In the genomic region with DNA sequence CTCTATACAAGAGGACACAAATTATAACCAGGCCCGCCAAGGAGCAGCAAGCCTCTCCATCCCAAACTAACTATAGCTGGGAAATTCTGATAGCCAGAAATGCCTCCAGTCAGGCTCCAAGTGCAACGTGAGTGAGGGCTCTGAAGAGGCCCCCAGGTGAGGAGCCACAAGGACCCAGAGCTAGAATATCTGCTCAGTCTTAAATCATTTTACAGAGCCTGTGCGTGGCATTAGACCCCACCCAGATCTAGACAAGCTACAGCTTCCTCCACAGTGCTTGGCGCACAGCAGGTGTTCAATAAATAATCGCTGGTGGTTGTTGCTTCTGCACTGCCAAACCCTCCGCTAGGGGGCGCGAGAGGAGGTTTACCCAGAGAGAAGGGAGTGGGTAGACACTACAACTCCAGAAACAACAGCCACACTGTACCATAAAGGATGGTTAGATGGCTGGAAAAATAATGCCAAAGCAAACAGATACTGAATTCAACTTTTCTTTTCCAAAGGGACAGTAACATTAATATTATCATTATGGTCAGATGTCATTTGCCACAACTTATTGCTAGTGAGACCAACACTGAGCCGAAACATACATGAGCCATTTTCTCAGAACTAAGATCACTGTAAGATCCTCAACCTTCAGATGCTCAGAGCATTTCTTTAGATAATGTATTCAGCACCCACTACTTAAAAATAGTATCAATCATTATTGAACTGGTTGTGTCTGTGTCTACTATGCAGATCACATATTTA, we compare ENCODE assay signal across 9 cellular contexts. TPM values are rescaled to one million over a fixed set of nuclear protein-coding genes. Genes with fewer than 3 reads are reported as not detected.
A peak's percentile ranks its signal among the peaks of the same experiment; 100 is the strongest.
DNase-seq lines count a peak whose midpoint lies in the region; ATAC-seq, FAIRE-seq and TF ChIP-seq lines count a peak whose summit lies in the region.
"Had no signal": no experiment of that assay in that cellular context is flagged by ENCODE, and none has a peak within 500 bp of the region (broad histone marks: within the 10 kb centered on the region; RNA-seq: fewer than 3 reads in every experiment).

No MANE protein-coding gene starts in this region.

- H3K9ac ChIP-seq in astrocyte (ENCODE audit: low read length), result no peak overlapping the region

- peak; percentile 56 for ATAC-seq in HG02678 (IDR thresholded peaks at IDR 0.05; ENCODE audit: unreplicated experiment)
- no peak for ATAC-seq in HG03442 (IDR thresholded peaks at IDR 0.05; ENCODE audit: unreplicated experiment)

- peaks cover 10% of the 10 kb centered on the region for H3K9me3 Mint-ChIP-seq in astrocyte (ENCODE audit: unreplicated experiment)

- H3K36me3 ChIP-seq in astrocyte (ENCODE audit: insufficient read depth, low read length), result no peaks in the 10 kb centered on the region
- H3K36me3 ChIP-seq: thyroid gland had no signal

- H3K27me3 ChIP-seq in astrocyte (ENCODE audit: insufficient read depth, low read length), result peaks cover 66% of the 10 kb centered on the region

- no peak overlapping the region for H2AFZ ChIP-seq in astrocyte (ENCODE audit: low read depth, low read length)

- no peak overlapping the region for H3K27ac Mint-ChIP-seq in astrocyte (ENCODE audit: unreplicated experiment)

- peak; percentile 56 for DNase-seq in A172 (ENCODE audit: low spot score)
- peak; percentile 63 for DNase-seq in ELR (ENCODE audit: low read depth)
- DNase-seq in NCI-H2107 (lab: John Stamatoyannopoulos, UW), result peak; percentile 48
- no peak for DNase-seq in astrocyte (ENCODE audit: low read depth)
- peak; percentile 28 for DNase-seq in myocyte (ENCODE audit: low read depth)
- no peak for DNase-seq in GOT3 (lab: John Stamatoyannopoulos, UW)

- H3K4me1 ChIP-seq in astrocyte (ENCODE audit: insufficient read depth, low read length), result no peaks in the 10 kb centered on the region
- H3K4me1 ChIP-seq: thyroid gland had no signal

- peaks cover 93% of the 10 kb centered on the region for H3K27me3 Mint-ChIP-seq in astrocyte (ENCODE audit: low read depth, unreplicated experiment)

- TF ChIP-seq CTCF in astrocyte (IDR thresholded peaks at IDR 0.05; ENCODE audit: insufficient read depth, low read depth, low read length), result peak; percentile 61

- no peak overlapping the region for H3K27ac ChIP-seq in astrocyte (ENCODE audit: low read depth, low read length)
- H3K27ac ChIP-seq: thyroid gland had no signal

- H3K36me3 Mint-ChIP-seq in astrocyte (ENCODE audit: low read depth, unreplicated experiment), result no peaks in the 10 kb centered on the region

- peak overlapping the region; percentile 80 for H3K4me2 ChIP-seq in astrocyte (ENCODE audit: low read length)

- no peaks in the 10 kb centered on the region for H4K20me1 ChIP-seq in astrocyte (ENCODE audit: insufficient read depth, low read length)

- H3K9me3 ChIP-seq in astrocyte (ENCODE audit: insufficient read depth, low read depth, low read length), result no peaks in the 10 kb centered on the region
- H3K9me3 ChIP-seq: thyroid gland had no signal

- no peaks in the 10 kb centered on the region for H3K4me1 Mint-ChIP-seq in astrocyte (ENCODE audit: low read depth, unreplicated experiment)

- no peak overlapping the region for H3K4me3 Mint-ChIP-seq in astrocyte (ENCODE audit: unreplicated experiment)

- H3K79me2 ChIP-seq in astrocyte (ENCODE audit: insufficient read depth, low read length), result no peaks in the 10 kb centered on the region

- no peak for FAIRE-seq in astrocyte (lab: Jason Lieb, UNC)

- H3K4me3 ChIP-seq in astrocyte (ENCODE audit: insufficient read depth, low read depth, low read length), result peak overlapping the region; percentile 16
- H3K4me3 ChIP-seq: thyroid gland had no signal

RNA-seq across cellular contexts. Expression of a gene that starts 44.5 kb away (rescaled TPM):
- total RNA-seq in A172 (2014; rRNA removed; shearing (Covaris generic)), result 1.4 and 5.2 TPM in 2 replicates
- total RNA-seq in astrocyte (not detected in 2 replicates), myocyte (0.75 and 1.0 TPM in 2 replicates)
- polyA plus RNA-seq in myocyte (2012), result 6.8 TPM
- total RNA-seq: thyroid gland had no signal

RNA-seq across cellular contexts. Expression of a gene that starts 47.3 kb away (rescaled TPM):
- total RNA-seq in A172 (2014; rRNA removed; shearing (Covaris generic)), result 18.7 and 18.9 TPM in 2 replicates
- total RNA-seq in astrocyte (0.19 and 0.30 TPM in 2 replicates), myocyte (30.7 and 31.7 TPM in 2 replicates)
- 23.8 TPM for polyA plus RNA-seq in myocyte (2012)
- total RNA-seq: thyroid gland had no signal

Comparison
In these comparisons a context has a peak if more than half of its experiments do, and no peak if none do; other contexts are left out.
1. DNase-seq: peak in A172 (single experiment), ELR (single experiment), NCI-H2107 (single experiment) and myocyte (single experiment); none in astrocyte (single experiment) and GOT3 (single experiment).
2. RNA of a gene that starts 47.3 kb away (total RNA-seq): 30.7 to 31.7 TPM in myocyte and 18.7 to 18.9 TPM in A172; 0.19 to 0.30 TPM in astrocyte; every median in the first group is over 10 times any median in the second.